ENCODE assay signal across 26 cellular contexts in genomic region chr6:92023410-92023940, GRCh38.
A peak's percentile ranks its signal among the peaks of the same experiment; 100 is the strongest.
DNase-seq lines count a peak whose midpoint lies in the region; ATAC-seq lines count a peak whose summit lies in the region.
"Had no signal": no experiment of that assay in that cellular context is flagged by ENCODE, and none has a peak within 500 bp of the region (broad histone marks: within the 10 kb centered on the region; RNA-seq: fewer than 3 reads in every experiment).

No MANE protein-coding gene starts in this region.

- DNase-seq in DMS53 (lab: John Stamatoyannopoulos, UW), result peak; percentile 57
- peak; percentile 27 for DNase-seq in NCI-H2029 (lab: John Stamatoyannopoulos, UW)
- DNase-seq in NCI-H748 treated with DMSO at 0.1 percent for 48 hours (lab: John Stamatoyannopoulos, UW), result peak; percentile 28
- DNase-seq in left kidney (ENCODE audit: low read depth, low spot score), result peak; percentile 16
- DNase-seq in 8988T, result no peak
- DNase-seq in activated CD4-positive, alpha-beta memory T cell treated with anti-CD3 and anti-CD28 coated beads, Interleukin-2, amount 10 ng/mL, durations not matched to agents 7 days and 5 days, result no peak
- DNase-seq: AML-193; C1 segment of cervical spinal cord; CD4-positive, alpha-beta memory T cell; COR-L47; DMS79; GF-D8; GOT3; HFFc6; KBM-7; MV-4-11; NCI-H187; NCI-H2107; NCI-H510A; NCI-H774; PC-9; SW 1271 had no signal

- no peak overlapping the region for H3K27ac Mint-ChIP-seq in activated CD4-positive, alpha-beta memory T cell treated with anti-CD3 and anti-CD28 coated beads, Interleukin-2, amount 10 ng/mL, durations not matched to agents 7 days and 5 days
- H3K27ac Mint-ChIP-seq: CD4-positive, alpha-beta memory T cell; HFFc6; T-helper 1 cell treated with Interleukin-12 subunit alpha and Interleukin-12 subunit beta and Interleukin-4 antibody, amounts not matched to agents 30 μg/mL and 1 μg/mL, for 36 hours had no signal

- H3K4me1 Mint-ChIP-seq in activated CD4-positive, alpha-beta memory T cell treated with anti-CD3 and anti-CD28 coated beads, Interleukin-2, amount 10 ng/mL, durations not matched to agents 7 days and 5 days, result no peaks in the 10 kb centered on the region
- H3K4me1 Mint-ChIP-seq: CD4-positive, alpha-beta memory T cell had no signal

- POLR2A ChIA-PET in activated CD4-positive, alpha-beta memory T cell treated with anti-CD3 and anti-CD28 coated beads, Interleukin-2, amount 10 ng/mL, durations not matched to agents 7 days and 5 days (lab: Charles Lee), result no interaction called here

- H3K4me3 Mint-ChIP-seq in activated CD4-positive, alpha-beta memory T cell treated with anti-CD3 and anti-CD28 coated beads, Interleukin-2, amount 10 ng/mL, durations not matched to agents 7 days and 5 days, result no peak overlapping the region
- H3K4me3 Mint-ChIP-seq: CD4-positive, alpha-beta memory T cell; HFFc6; T-helper 1 cell treated with Interleukin-12 subunit alpha and Interleukin-12 subunit beta and Interleukin-4 antibody, amounts not matched to agents 30 μg/mL and 1 μg/mL, for 36 hours had no signal

- no peaks in the 10 kb centered on the region for H3K27me3 Mint-ChIP-seq in activated CD4-positive, alpha-beta memory T cell treated with anti-CD3 and anti-CD28 coated beads, Interleukin-2, amount 10 ng/mL, durations not matched to agents 7 days and 5 days
- H3K27me3 Mint-ChIP-seq: CD4-positive, alpha-beta memory T cell had no signal

- CTCF ChIA-PET in activated CD4-positive, alpha-beta memory T cell treated with anti-CD3 and anti-CD28 coated beads, Interleukin-2, amount 10 ng/mL, durations not matched to agents 7 days and 5 days (lab: Charles Lee), result no interaction called here

- H3K9me3 Mint-ChIP-seq in activated CD4-positive, alpha-beta memory T cell treated with anti-CD3 and anti-CD28 coated beads, Interleukin-2, amount 10 ng/mL, durations not matched to agents 7 days and 5 days, result peaks cover 3% of the 10 kb centered on the region

- no peak for ATAC-seq in HG02840 (IDR thresholded peaks at IDR 0.05; ENCODE audit: low FRiP score, unreplicated experiment)
- ATAC-seq: A549, Right ventricle myocardium inferior had no signal

- H3K36me3 Mint-ChIP-seq in activated CD4-positive, alpha-beta memory T cell treated with anti-CD3 and anti-CD28 coated beads, Interleukin-2, amount 10 ng/mL, durations not matched to agents 7 days and 5 days (ENCODE audit: low read depth), result no peaks in the 10 kb centered on the region
- H3K36me3 Mint-ChIP-seq: CD4-positive, alpha-beta memory T cell had no signal

Comparison
In these comparisons a context has a peak if more than half of its experiments do, and no peak if none do; other contexts are left out.
1. DNase-seq: peak in DMS53 (single experiment), NCI-H2029 (single experiment), NCI-H748 treated with DMSO at 0.1 percent for 48 hours (single experiment) and left kidney (single experiment); none in 8988T (single experiment) and activated CD4-positive, alpha-beta memory T cell treated with anti-CD3 and anti-CD28 coated beads, Interleukin-2, amount 10 ng/mL, durations not matched to agents 7 days and 5 days (single experiment).